2 cellular contexts compared by ENCODE assay signal in the genomic region with DNA sequence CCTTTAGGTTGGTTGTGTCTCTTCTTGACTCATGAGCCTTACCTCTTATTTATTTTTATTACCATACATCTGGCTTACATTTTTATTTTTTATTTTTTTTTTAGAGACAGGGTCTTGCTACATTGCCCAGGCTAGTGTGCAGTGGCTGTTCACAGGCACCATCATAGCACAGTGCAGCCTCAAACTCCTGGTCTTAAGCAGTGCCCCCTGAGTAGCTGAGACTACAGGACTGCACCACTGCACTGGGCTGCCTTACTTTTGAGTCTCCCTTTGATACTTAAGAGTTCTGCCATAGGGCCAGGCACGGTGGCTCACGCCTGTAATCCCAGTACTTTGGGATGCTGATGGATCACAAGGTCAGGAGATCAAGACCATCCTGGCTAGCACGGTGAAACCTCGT.
TF ChIP-seq lines count a peak whose summit lies in the region.

No MANE protein-coding gene starts in this region.

TF ChIP-seq in WTC11, 78 proteins besides CTCF, POLR2A, EP300 and RAD21:
- TF ChIP-seq ZNF121 (CRISPR knock-in tag; IDR thresholded peaks at IDR 0.05) (peak; percentile 91), HMGA2 (CRISPR knock-in tag; IDR thresholded peaks at IDR 0.05) (no peak)

TF ChIP-seq in endothelial cell of umbilical vein, 7 proteins besides CTCF, POLR2A, EP300 and RAD21:
- TF ChIP-seq EZH2 (IDR thresholded peaks at IDR 0.05; ENCODE audit: borderline replicate concordance, low read depth, low read length, severe bottlenecking) (no peak), MYC (IDR thresholded peaks at IDR 0.05; ENCODE audit: low read depth, low read length) (no peak)
TF ChIP-seq in endothelial cell of umbilical vein: peak in this region for 0.
